In the genomic region with DNA sequence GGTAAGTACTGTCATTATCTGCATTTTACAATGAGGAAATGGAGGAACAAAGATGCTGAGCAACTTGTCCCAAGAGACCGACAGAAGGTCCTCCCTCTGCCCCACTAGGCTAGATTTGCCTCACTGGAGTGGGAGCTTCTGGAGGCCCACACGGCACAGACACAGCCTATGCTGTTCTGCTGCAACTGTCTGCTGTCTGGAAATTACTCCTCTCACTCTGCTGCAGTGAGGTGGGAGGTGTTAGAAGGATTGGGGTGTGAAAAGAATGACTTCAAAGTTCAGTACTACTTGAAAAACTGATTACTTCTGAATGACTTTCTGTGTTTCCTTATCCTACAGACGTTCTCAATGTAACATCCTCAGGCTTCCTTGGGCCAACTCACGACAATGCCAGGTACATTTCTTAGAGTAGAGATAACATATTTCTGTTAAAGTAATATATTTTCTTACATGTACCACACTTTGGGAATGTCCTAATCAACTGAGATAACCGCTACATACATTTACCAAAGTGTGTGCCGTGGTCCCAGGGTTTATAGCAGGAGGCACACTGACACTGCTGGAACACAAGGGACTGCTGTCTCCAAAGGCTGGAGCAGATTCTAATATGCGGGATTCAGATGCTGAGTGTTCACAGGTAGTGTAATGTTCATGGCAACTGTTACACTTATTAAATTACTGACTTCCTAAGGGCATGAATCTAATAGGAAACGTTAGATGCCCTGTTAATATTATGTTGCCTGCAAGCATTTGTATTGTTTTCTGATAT, we compare ENCODE assay signal across 1 cellular context.
TF ChIP-seq lines count a peak whose summit lies in the region.

No MANE protein-coding gene starts in this region.

TF ChIP-seq in GM23338, 12 proteins besides CTCF, POLR2A, EP300 and RAD21:
- TF ChIP-seq, protein P1, sequence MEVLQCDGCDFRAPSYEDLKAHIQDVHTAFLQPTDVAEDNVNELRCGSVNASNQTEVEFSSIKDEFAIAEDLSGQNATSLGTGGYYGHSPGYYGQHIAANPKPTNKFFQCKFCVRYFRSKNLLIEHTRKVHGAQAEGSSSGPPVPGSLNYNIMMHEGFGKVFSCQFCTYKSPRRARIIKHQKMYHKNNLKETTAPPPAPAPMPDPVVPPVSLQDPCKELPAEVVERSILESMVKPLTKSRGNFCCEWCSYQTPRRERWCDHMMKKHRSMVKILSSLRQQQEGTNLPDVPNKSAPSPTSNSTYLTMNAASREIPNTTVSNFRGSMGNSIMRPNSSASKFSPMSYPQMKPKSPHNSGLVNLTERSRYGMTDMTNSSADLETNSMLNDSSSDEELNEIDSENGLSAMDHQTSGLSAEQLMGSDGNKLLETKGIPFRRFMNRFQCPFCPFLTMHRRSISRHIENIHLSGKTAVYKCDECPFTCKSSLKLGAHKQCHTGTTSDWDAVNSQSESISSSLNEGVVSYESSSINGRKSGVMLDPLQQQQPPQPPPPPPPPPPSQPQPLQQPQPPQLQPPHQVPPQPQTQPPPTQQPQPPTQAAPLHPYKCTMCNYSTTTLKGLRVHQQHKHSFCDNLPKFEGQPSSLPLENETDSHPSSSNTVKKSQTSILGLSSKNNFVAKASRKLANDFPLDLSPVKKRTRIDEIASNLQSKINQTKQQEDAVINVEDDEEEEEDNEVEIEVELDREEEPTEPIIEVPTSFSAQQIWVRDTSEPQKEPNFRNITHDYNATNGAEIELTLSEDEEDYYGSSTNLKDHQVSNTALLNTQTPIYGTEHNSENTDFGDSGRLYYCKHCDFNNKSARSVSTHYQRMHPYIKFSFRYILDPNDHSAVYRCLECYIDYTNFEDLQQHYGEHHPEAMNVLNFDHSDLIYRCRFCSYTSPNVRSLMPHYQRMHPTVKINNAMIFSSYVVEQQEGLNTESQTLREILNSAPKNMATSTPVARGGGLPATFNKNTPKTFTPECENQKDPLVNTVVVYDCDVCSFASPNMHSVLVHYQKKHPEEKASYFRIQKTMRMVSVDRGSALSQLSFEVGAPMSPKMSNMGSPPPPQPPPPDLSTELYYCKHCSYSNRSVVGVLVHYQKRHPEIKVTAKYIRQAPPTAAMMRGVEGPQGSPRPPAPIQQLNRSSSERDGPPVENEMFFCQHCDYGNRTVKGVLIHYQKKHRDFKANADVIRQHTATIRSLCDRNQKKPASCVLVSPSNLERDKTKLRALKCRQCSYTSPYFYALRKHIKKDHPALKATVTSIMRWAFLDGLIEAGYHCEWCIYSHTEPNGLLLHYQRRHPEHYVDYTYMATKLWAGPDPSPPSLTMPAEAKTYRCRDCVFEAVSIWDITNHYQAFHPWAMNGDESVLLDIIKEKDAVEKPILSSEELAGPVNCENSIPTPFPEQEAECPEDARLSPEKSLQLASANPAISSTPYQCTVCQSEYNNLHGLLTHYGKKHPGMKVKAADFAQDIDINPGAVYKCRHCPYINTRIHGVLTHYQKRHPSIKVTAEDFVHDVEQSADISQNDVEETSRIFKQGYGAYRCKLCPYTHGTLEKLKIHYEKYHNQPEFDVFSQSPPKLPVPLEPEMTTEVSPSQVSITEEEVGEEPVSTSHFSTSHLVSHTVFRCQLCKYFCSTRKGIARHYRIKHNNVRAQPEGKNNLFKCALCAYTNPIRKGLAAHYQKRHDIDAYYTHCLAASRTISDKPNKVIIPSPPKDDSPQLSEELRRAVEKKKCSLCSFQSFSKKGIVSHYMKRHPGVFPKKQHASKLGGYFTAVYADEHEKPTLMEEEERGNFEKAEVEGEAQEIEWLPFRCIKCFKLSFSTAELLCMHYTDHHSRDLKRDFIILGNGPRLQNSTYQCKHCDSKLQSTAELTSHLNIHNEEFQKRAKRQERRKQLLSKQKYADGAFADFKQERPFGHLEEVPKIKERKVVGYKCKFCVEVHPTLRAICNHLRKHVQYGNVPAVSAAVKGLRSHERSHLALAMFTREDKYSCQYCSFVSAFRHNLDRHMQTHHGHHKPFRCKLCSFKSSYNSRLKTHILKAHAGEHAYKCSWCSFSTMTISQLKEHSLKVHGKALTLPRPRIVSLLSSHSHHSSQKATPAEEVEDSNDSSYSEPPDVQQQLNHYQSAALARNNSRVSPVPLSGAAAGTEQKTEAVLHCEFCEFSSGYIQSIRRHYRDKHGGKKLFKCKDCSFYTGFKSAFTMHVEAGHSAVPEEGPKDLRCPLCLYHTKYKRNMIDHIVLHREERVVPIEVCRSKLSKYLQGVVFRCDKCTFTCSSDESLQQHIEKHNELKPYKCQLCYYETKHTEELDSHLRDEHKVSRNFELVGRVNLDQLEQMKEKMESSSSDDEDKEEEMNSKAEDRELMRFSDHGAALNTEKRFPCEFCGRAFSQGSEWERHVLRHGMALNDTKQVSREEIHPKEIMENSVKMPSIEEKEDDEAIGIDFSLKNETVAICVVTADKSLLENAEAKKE (CRISPR knock-in tag; IDR thresholded peaks at IDR 0.05), result no peak
- no peak for TF ChIP-seq JUNB (IDR thresholded peaks at IDR 0.05; ENCODE audit: unreplicated experiment)
- TF ChIP-seq, protein P2, sequence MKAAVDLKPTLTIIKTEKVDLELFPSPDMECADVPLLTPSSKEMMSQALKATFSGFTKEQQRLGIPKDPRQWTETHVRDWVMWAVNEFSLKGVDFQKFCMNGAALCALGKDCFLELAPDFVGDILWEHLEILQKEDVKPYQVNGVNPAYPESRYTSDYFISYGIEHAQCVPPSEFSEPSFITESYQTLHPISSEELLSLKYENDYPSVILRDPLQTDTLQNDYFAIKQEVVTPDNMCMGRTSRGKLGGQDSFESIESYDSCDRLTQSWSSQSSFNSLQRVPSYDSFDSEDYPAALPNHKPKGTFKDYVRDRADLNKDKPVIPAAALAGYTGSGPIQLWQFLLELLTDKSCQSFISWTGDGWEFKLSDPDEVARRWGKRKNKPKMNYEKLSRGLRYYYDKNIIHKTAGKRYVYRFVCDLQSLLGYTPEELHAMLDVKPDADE (IDR thresholded peaks at IDR 0.05), result no peak
- no peak for TF ChIP-seq EZH2 (IDR thresholded peaks at IDR 0.05; ENCODE audit: low read depth, unreplicated experiment)
- no peak for TF ChIP-seq STAT1 (IDR thresholded peaks at IDR 0.05; ENCODE audit: unreplicated experiment)
- no peak for TF ChIP-seq ZNF331 (CRISPR knock-in tag; IDR thresholded peaks at IDR 0.05; ENCODE audit: low read depth)
- TF ChIP-seq EZH2phosphoT487 (IDR thresholded peaks at IDR 0.05; ENCODE audit: unreplicated experiment), result no peak
- no peak for TF ChIP-seq REST (IDR thresholded peaks at IDR 0.05; ENCODE audit: unreplicated experiment)
- no peak for TF ChIP-seq NANOG (IDR thresholded peaks at IDR 0.05; ENCODE audit: borderline replicate concordance)
- TF ChIP-seq ZNF114 (CRISPR knock-in tag; IDR thresholded peaks at IDR 0.05), result no peak
- no peak for TF ChIP-seq POLR2AphosphoS5 (IDR thresholded peaks at IDR 0.05; ENCODE audit: low read depth)
- TF ChIP-seq CREB1 (CRISPR knock-in tag; IDR thresholded peaks at IDR 0.05; ENCODE audit: low read depth), result no peak
